In genomic region chr17:65294184-65294719, GRCh38 we compare ENCODE assay signal across 8 cellular contexts.
DNase-seq lines count a peak whose midpoint lies in the region; ATAC-seq and TF ChIP-seq lines count a peak whose summit lies in the region.

No MANE protein-coding gene starts in this region.

- TF ChIP-seq CTCF in GM10266 (IDR thresholded peaks at IDR 0.05; ENCODE audit: control insufficient read depth, insufficient read depth, low read depth, missing control alignments): peak; percentile 75

- no peak overlapping the region for H3K27ac Mint-ChIP-seq in activated CD4-positive, alpha-beta memory T cell treated with anti-CD3 and anti-CD28 coated beads, Interleukin-2, amount 10 ng/mL, durations not matched to agents 7 days and 5 days

- H3K9me3 ChIP-seq in effector memory CD4-positive, alpha-beta T cell (ENCODE audit: control insufficient read depth, low read length): no peaks in the 10 kb centered on the region

- no peak overlapping the region for H3K4me2 ChIP-seq in mesendoderm (ENCODE audit: low read length)

- no peak overlapping the region for H3K27ac ChIP-seq in effector memory CD4-positive, alpha-beta T cell (ENCODE audit: insufficient read depth, low read length, poor library complexity, severe bottlenecking)
- no peak overlapping the region for H3K27ac ChIP-seq in mesendoderm (ENCODE audit: low read depth, low read length)

- no peaks in the 10 kb centered on the region for H3K27me3 ChIP-seq in effector memory CD4-positive, alpha-beta T cell (replicated peaks; ENCODE audit: control insufficient read depth, insufficient read depth, low read length, poor library complexity, severe bottlenecking)
- no peaks in the 10 kb centered on the region for H3K27me3 ChIP-seq in mesendoderm (ENCODE audit: insufficient read depth, low read length, poor library complexity)

- no peaks in the 10 kb centered on the region for H3K79me1 ChIP-seq in mesendoderm (ENCODE audit: low read length)

- no peak overlapping the region for H3K4me3 ChIP-seq in effector memory CD4-positive, alpha-beta T cell (ENCODE audit: insufficient read depth, low read depth, low read length, poor library complexity, severe bottlenecking)
- H3K4me3 ChIP-seq in mesendoderm (ENCODE audit: low read length): no peak overlapping the region

- WGBS in mesendoderm (ENCODE audit: extremely low coverage, insufficient coverage, low lambda C conversion rate): no CpG with 5 or more reads among the region's 10 CpGs

- no peaks in the 10 kb centered on the region for H3K36me3 ChIP-seq in effector memory CD4-positive, alpha-beta T cell (ENCODE audit: control insufficient read depth, insufficient read depth, low read length)
- no peaks in the 10 kb centered on the region for H3K36me3 ChIP-seq in mesendoderm (ENCODE audit: control insufficient read depth, insufficient read depth, low read length)

- H3K27me3 Mint-ChIP-seq in activated CD4-positive, alpha-beta memory T cell treated with anti-CD3 and anti-CD28 coated beads, Interleukin-2, amount 10 ng/mL, durations not matched to agents 7 days and 5 days: peaks cover 10% of the 10 kb centered on the region

- H2BK120ac ChIP-seq in mesendoderm (ENCODE audit: low read depth, low read length): no peak overlapping the region

- no peak overlapping the region for H3K23ac ChIP-seq in mesendoderm (ENCODE audit: low read length)

- H3K79me2 ChIP-seq in mesendoderm (ENCODE audit: control insufficient read depth, insufficient read depth, low read length): no peaks in the 10 kb centered on the region

- H3K9me3 Mint-ChIP-seq in activated CD4-positive, alpha-beta memory T cell treated with anti-CD3 and anti-CD28 coated beads, Interleukin-2, amount 10 ng/mL, durations not matched to agents 7 days and 5 days: no peaks in the 10 kb centered on the region

- no peak overlapping the region for H2BK5ac ChIP-seq in mesendoderm (ENCODE audit: low read length)

- H3K18ac ChIP-seq in mesendoderm (ENCODE audit: low read length): no peak overlapping the region

- H4K5ac ChIP-seq in mesendoderm (ENCODE audit: low read length): no peak overlapping the region

- DNase-seq in GM10266 (ENCODE audit: extremely low spot score): peak; percentile 69
- peak; percentile 7 for DNase-seq in NCI-H524 treated with DMSO at 0.1 percent for 48 hours (lab: John Stamatoyannopoulos, UW)
- DNase-seq in activated CD4-positive, alpha-beta memory T cell treated with anti-CD3 and anti-CD28 coated beads, Interleukin-2, amount 10 ng/mL, durations not matched to agents 7 days and 5 days: peak; percentile 57
- peak; percentile 14 to 30 (median 20) for DNase-seq in effector memory CD4-positive, alpha-beta T cell
- peak; percentile 92 for DNase-seq in mesendoderm
- DNase-seq in stimulated activated CD8-positive, alpha-beta memory T cell treated with anti-CD3 and anti-CD28 coated beads, Interleukin-15, amount 100 ng/mL, for 24 hours (ENCODE audit: low read depth): peak; percentile 7

- H3K56ac ChIP-seq in mesendoderm (ENCODE audit: low read length): peak overlapping the region; percentile 80

- no peaks in the 10 kb centered on the region for H3K4me1 Mint-ChIP-seq in activated CD4-positive, alpha-beta memory T cell treated with anti-CD3 and anti-CD28 coated beads, Interleukin-2, amount 10 ng/mL, durations not matched to agents 7 days and 5 days

- no peak overlapping the region for H3K4me3 Mint-ChIP-seq in activated CD4-positive, alpha-beta memory T cell treated with anti-CD3 and anti-CD28 coated beads, Interleukin-2, amount 10 ng/mL, durations not matched to agents 7 days and 5 days

- CTCF ChIA-PET in activated CD4-positive, alpha-beta memory T cell treated with anti-CD3 and anti-CD28 coated beads, Interleukin-2, amount 10 ng/mL, durations not matched to agents 7 days and 5 days (lab: Charles Lee): interaction anchor here (0.6 to 2.6 kb wide), 15 partner anchors 9 to 1098 kb away, joined by 3 to 21 read pairs (median 3); no protein-coding TSS in a partner anchor

- peak; percentile 73 for ATAC-seq in HG03280 (IDR thresholded peaks at IDR 0.05; ENCODE audit: unreplicated experiment)
- ATAC-seq in HG03097 (IDR thresholded peaks at IDR 0.05; ENCODE audit: low FRiP score, unreplicated experiment): no peak

- H3K36me3 Mint-ChIP-seq in activated CD4-positive, alpha-beta memory T cell treated with anti-CD3 and anti-CD28 coated beads, Interleukin-2, amount 10 ng/mL, durations not matched to agents 7 days and 5 days (ENCODE audit: low read depth): no peaks in the 10 kb centered on the region

- no peak overlapping the region for H4K8ac ChIP-seq in mesendoderm (ENCODE audit: low read depth, low read length)

- H3K4me1 ChIP-seq in effector memory CD4-positive, alpha-beta T cell (ENCODE audit: control insufficient read depth, insufficient read depth, low read length, poor library complexity, severe bottlenecking): no peaks in the 10 kb centered on the region
- H3K4me1 ChIP-seq in mesendoderm (ENCODE audit: control insufficient read depth, low read depth, low read length): peaks cover 2% of the 10 kb centered on the region

- H3K9ac ChIP-seq in mesendoderm (ENCODE audit: low read length): peak overlapping the region; percentile 35

- POLR2A ChIA-PET in activated CD4-positive, alpha-beta memory T cell treated with anti-CD3 and anti-CD28 coated beads, Interleukin-2, amount 10 ng/mL, durations not matched to agents 7 days and 5 days (lab: Charles Lee): no interaction called here

- no peak overlapping the region for H3K4ac ChIP-seq in mesendoderm (ENCODE audit: low read depth, low read length)

- no peak overlapping the region for H2AK5ac ChIP-seq in mesendoderm (ENCODE audit: low read length)

- no peak overlapping the region for H2BK15ac ChIP-seq in mesendoderm (replicated peaks; ENCODE audit: low read depth)

Comparison
In these comparisons a context has a peak if more than half of its experiments do, and no peak if none do; other contexts are left out.
1. DNase-seq: peak in every context shown above with its lines; median percentile 92 in mesendoderm; 69 in GM10266; 57 in activated CD4-positive, alpha-beta memory T cell treated with anti-CD3 and anti-CD28 coated beads, Interleukin-2, amount 10 ng/mL, durations not matched to agents 7 days and 5 days; 20 in effector memory CD4-positive, alpha-beta T cell; 7 in NCI-H524 treated with DMSO at 0.1 percent for 48 hours; 7 in stimulated activated CD8-positive, alpha-beta memory T cell treated with anti-CD3 and anti-CD28 coated beads, Interleukin-15, amount 100 ng/mL, for 24 hours.